ENCODE assay signal across 24 cellular contexts in the genomic region with DNA sequence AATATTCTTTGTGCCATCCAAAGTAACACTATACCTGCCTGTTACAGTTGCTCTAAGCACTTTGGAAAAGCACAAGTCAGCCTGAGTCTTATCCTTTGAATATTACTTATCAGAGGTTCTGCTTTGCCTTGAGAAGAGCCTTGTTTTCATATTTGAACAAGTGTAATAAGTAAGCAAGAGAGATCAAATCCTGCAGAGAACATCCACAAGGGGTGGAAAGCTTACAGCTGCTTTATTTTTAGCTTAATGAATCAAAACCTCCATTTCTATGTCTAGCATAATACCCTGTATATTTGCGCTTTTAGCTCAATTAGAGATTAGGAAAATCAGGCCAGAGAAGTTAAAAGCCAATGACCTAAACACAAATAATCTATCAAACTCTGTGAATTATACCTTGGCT.
A peak's percentile ranks its signal among the peaks of the same experiment; 100 is the strongest.
DNase-seq lines count a peak whose midpoint lies in the region; ATAC-seq and TF ChIP-seq lines count a peak whose summit lies in the region.
"Had no signal": no experiment of that assay in that cellular context is flagged by ENCODE, and none has a peak within 500 bp of the region (broad histone marks: within the 10 kb centered on the region; RNA-seq: fewer than 3 reads in every experiment).

No MANE protein-coding gene starts in this region.

- intact Hi-C loops in body of pancreas (cut with DNase I), result no loop called here
- intact Hi-C loops in thyroid gland (cut with DNase I), result no loop called here
- intact Hi-C loops in CD4-positive, alpha-beta T cell (cut with DNase I, micrococcal nuclease), result no loop called here

- no peak overlapping the region for H3K27ac Mint-ChIP-seq in CD4-positive, alpha-beta T cell
- H3K27ac Mint-ChIP-seq: CD8-positive, alpha-beta memory T cell; GM23338; T-cell had no signal

- H3K36me3 ChIP-seq in body of pancreas (replicated peaks in 1 of 2; ENCODE audit: insufficient read depth in 1 of 2, low read depth in 2 of 2), result peaks cover 0 to 7% of the 10 kb centered on the region in 2 donors
- peaks cover 7 to 12% of the 10 kb centered on the region in 2 donors for H3K36me3 ChIP-seq in thyroid gland
- no peaks in the 10 kb centered on the region for H3K36me3 ChIP-seq in MM.1S (replicated peaks; ENCODE audit: insufficient read depth, low read length)

- H3K9ac ChIP-seq in MM.1S (ENCODE audit: low read length), result no peak overlapping the region

- DNase-seq in NCI-H146 (lab: John Stamatoyannopoulos, UW) (peak; percentile 15), NCI-H69 (lab: John Stamatoyannopoulos, UW) (peak; percentile 44), body of pancreas (no peak), thyroid gland (no peak), MM.1S (no peak)
- DNase-seq in CD4-positive, alpha-beta T cell, result no peak
- DNase-seq: C1 segment of cervical spinal cord; CD8-positive, alpha-beta memory T cell; DMS153; HCEC 1CT; IMR-90; KG1; MG63; NCI-H1436 treated with DMSO at 0.1 percent for 48 hours; NCI-H2029; NCI-H2227 treated with DMSO at 0.1 percent for 48 hours; NCI-H774; PC-9; Right ventricle myocardium superior; RPMI8226; T-cell had no signal

- TF ChIP-seq CTCF in body of pancreas (IDR thresholded peaks at IDR 0.05) (no peak), thyroid gland (IDR thresholded peaks at IDR 0.05) (no peak), MM.1S (IDR thresholded peaks at IDR 0.05; ENCODE audit: low read length) (no peak)
- TF ChIP-seq CTCF in CD4-positive, alpha-beta T cell (IDR thresholded peaks at IDR 0.05), result no peak

- H3K9me2 ChIP-seq in MM.1S (replicated peaks; ENCODE audit: insufficient read depth, low read length), result no peaks in the 10 kb centered on the region

- CTCF ChIA-PET in CD4-positive, alpha-beta T cell (lab: Charles Lee), result no interaction called here

- no peaks in the 10 kb centered on the region for H3K27me3 ChIP-seq in body of pancreas
- no peaks in the 10 kb centered on the region for H3K27me3 ChIP-seq in thyroid gland
- no peaks in the 10 kb centered on the region for H3K27me3 ChIP-seq in MM.1S (replicated peaks; ENCODE audit: insufficient read depth, low read length)
- no peaks in the 10 kb centered on the region for H3K27me3 ChIP-seq in CD4-positive, alpha-beta T cell (ENCODE audit: control insufficient read depth, insufficient read depth, low read length)
- H3K27me3 ChIP-seq: MG63, SJSA1 had no signal

- H3K4me1 Mint-ChIP-seq in CD4-positive, alpha-beta T cell (ENCODE audit: low read depth), result peaks cover 7% of the 10 kb centered on the region
- H3K4me1 Mint-ChIP-seq: GM23338 had no signal

- H3K4me3 Mint-ChIP-seq in CD4-positive, alpha-beta T cell, result no peak overlapping the region
- H3K4me3 Mint-ChIP-seq: CD8-positive, alpha-beta memory T cell; GM23338; T-cell had no signal

- H3K27me3 Mint-ChIP-seq in CD4-positive, alpha-beta T cell, result no peaks in the 10 kb centered on the region
- H3K27me3 Mint-ChIP-seq: CD8-positive, alpha-beta memory T cell had no signal

- 17 to 32% methylated on average over 1 of the region's 1 CpG for WGBS in body of pancreas, 2 donors
- WGBS in thyroid gland, 2 donors, result 98 to 100% methylated on average over 1 of the region's 1 CpG

- peaks cover 12% of the 10 kb centered on the region for H3K4me1 ChIP-seq in body of pancreas
- peaks cover 7% of the 10 kb centered on the region in 2 donors for H3K4me1 ChIP-seq in thyroid gland
- H3K4me1 ChIP-seq in MM.1S (ENCODE audit: low read length), result peaks cover 3% of the 10 kb centered on the region; the same call in 1 of the 2 replicates

- TF ChIP-seq POLR2A in body of pancreas (IDR thresholded peaks at IDR 0.05) (no peak), thyroid gland (IDR thresholded peaks at IDR 0.05) (no peak)

- H2AFZ ChIP-seq in MM.1S (ENCODE audit: low read length), result no peak overlapping the region
- H2AFZ ChIP-seq: GM23338, PC-9 had no signal

- H3K36me3 Mint-ChIP-seq in CD4-positive, alpha-beta T cell (ENCODE audit: low read depth), result no peaks in the 10 kb centered on the region
- H3K36me3 Mint-ChIP-seq: CD8-positive, alpha-beta memory T cell; T-cell had no signal

- H3K79me2 ChIP-seq in MM.1S (ENCODE audit: low read length), result no peaks in the 10 kb centered on the region

- H3F3A ChIP-seq in MM.1S (ENCODE audit: insufficient read depth, low read length), result 0 out of 2 replicates have a peak, but pooled peaks cover 2% of the 10 kb centered on the region

- H3K9me3 ChIP-seq in body of pancreas (no peaks in the 10 kb centered on the region), thyroid gland (no peaks in the 10 kb centered on the region), MM.1S (replicated peaks; ENCODE audit: insufficient read depth, low read length) (no peaks in the 10 kb centered on the region)
- no peaks in the 10 kb centered on the region for H3K9me3 ChIP-seq in CD4-positive, alpha-beta T cell (ENCODE audit: control insufficient read depth, low read length)
- H3K9me3 ChIP-seq: MG63, SJSA1 had no signal

- H3K4me2 ChIP-seq in MM.1S (ENCODE audit: low read depth, low read length), result no peak overlapping the region
- H3K4me2 ChIP-seq: GM23338, PC-9 had no signal

- H3K9me3 Mint-ChIP-seq in CD4-positive, alpha-beta T cell, result no peaks in the 10 kb centered on the region
- H3K9me3 Mint-ChIP-seq: CD8-positive, alpha-beta memory T cell; GM23338; T-cell had no signal

- H3K27ac ChIP-seq in body of pancreas (no peak overlapping the region), thyroid gland (peak overlapping the region in 2 of 3 donors; percentile 27 to 62), MM.1S (ENCODE audit: low read length) (no peak overlapping the region)
- no peak overlapping the region for H3K27ac ChIP-seq in CD4-positive, alpha-beta T cell (ENCODE audit: low read depth, low read length)
- H3K27ac ChIP-seq: PC-9, SJSA1 had no signal

- ATAC-seq in body of pancreas (peak; percentile 45), GM19023 (IDR thresholded peaks at IDR 0.05; ENCODE audit: unreplicated experiment) (no peak)
- no peak for ATAC-seq in CD4-positive, alpha-beta T cell (ENCODE audit: poor library complexity)
- ATAC-seq: GM23338, T-cell had no signal

- H3K4me3 ChIP-seq in body of pancreas (no peak overlapping the region), thyroid gland (replicated peaks in 1 of 3) (no peak overlapping the region), MM.1S (ENCODE audit: low read length) (no peak overlapping the region)
- H3K4me3 ChIP-seq: GM23338, MG63, PC-9, SJSA1 had no signal

- POLR2A ChIA-PET in CD4-positive, alpha-beta T cell (lab: Charles Lee), result no interaction called here

- H4K20me1 ChIP-seq in MM.1S (ENCODE audit: insufficient read depth, low read length), result no peaks in the 10 kb centered on the region

Comparison
In these comparisons a context has a peak if more than half of its experiments do, and no peak if none do; other contexts are left out.
1. DNase-seq: peak in NCI-H146 (single experiment) and NCI-H69 (single experiment); none in body of pancreas (0 of 4), thyroid gland (0 of 2), MM.1S (single experiment) and CD4-positive, alpha-beta T cell (0 of 10).
2. H3K27ac ChIP-seq: peak in thyroid gland (2 of 3); none in body of pancreas (0 of 4), MM.1S (single experiment) and CD4-positive, alpha-beta T cell (single experiment).